8 cellular contexts compared by ENCODE assay signal in the genomic region with DNA sequence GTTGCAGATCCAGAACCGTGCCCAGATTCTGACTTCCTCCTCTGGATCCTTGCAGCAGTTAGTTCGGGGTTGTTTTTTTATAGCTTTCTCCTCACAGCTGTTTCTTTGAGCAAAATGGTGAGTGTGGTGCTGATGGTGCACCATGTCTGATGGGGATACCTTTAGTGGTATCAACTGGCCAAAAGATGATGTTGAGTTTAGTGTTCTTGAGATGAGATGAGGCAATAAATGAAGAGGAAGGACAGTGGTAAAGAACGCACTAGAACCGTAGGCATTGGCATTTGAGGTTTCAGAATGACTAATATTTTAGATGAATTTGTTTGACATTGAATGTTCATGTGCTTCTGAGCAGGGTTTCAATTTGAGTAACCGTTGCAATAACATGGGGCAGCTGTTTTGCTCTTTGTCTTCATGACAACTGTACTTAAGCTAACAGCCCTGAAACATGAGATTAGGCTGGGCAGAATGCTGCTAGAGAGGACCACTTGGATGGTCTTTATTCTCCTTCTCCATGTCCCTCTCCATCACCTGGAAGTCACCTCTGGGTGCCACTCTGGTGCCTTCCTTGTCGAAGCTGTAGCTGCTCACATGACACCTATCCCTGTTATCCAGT. TPM values are rescaled to one million over a fixed set of nuclear protein-coding genes. Genes with fewer than 3 reads are reported as not detected.
DNase-seq lines count a peak whose midpoint lies in the region; ATAC-seq and TF ChIP-seq lines count a peak whose summit lies in the region.

No MANE protein-coding gene starts in this region.

- H3K27ac ChIP-seq in gastroesophageal sphincter (peak overlapping the region in 1 of 4 donors; percentile 20), Karpas-422 (ENCODE audit: low read length) (no peak overlapping the region)

- TF ChIP-seq EP300 in gastroesophageal sphincter (IDR thresholded peaks at IDR 0.05), result no peak

- H3K9me3 ChIP-seq in gastroesophageal sphincter, result no peaks in the 10 kb centered on the region
- H3K9me3 ChIP-seq in Karpas-422 (ENCODE audit: low read length), result no peaks in the 10 kb centered on the region

- no peak overlapping the region for H3K9ac ChIP-seq in Karpas-422 (ENCODE audit: low read length)

- no peaks in the 10 kb centered on the region for H4K20me1 ChIP-seq in Karpas-422 (ENCODE audit: insufficient read depth, low read depth, low read length)

- H2AFZ ChIP-seq in Karpas-422 (ENCODE audit: low read length), result no peak overlapping the region

- H3K36me3 ChIP-seq in gastroesophageal sphincter, result no peaks in the 10 kb centered on the region
- no peaks in the 10 kb centered on the region for H3K36me3 ChIP-seq in Karpas-422 (ENCODE audit: insufficient read depth, low read length)

- H3K4me1 ChIP-seq in gastroesophageal sphincter, result no peaks in the 10 kb centered on the region
- no peaks in the 10 kb centered on the region for H3K4me1 ChIP-seq in Karpas-422 (ENCODE audit: low read length)

- H3K9me2 ChIP-seq in Karpas-422 (replicated peaks; ENCODE audit: insufficient read depth, low read length), result no peaks in the 10 kb centered on the region

- H3K4me3 ChIP-seq in gastroesophageal sphincter (no peak overlapping the region), Karpas-422 (ENCODE audit: low read length) (no peak overlapping the region)

- DNase-seq in NCI-H446 treated with DMSO at 0.1 percent for 48 hours (lab: John Stamatoyannopoulos, UW) (no peak), Karpas-422 (no peak), cerebellar cortex (ENCODE audit: low spot score) (no peak), amniotic stem cell (lab: John Stamatoyannopoulos, UW) (no peak)

- ATAC-seq in GM18520 (IDR thresholded peaks at IDR 0.05; ENCODE audit: unreplicated experiment) (peak; percentile 95), GM21381 (IDR thresholded peaks at IDR 0.05; ENCODE audit: unreplicated experiment) (peak; percentile 93), HG03439 (IDR thresholded peaks at IDR 0.05; ENCODE audit: unreplicated experiment) (peak; percentile 97), gastroesophageal sphincter (peak; percentile 18)

- no peaks in the 10 kb centered on the region for H3K79me2 ChIP-seq in Karpas-422 (ENCODE audit: low read length)

- no peak for TF ChIP-seq CTCF in gastroesophageal sphincter (IDR thresholded peaks at IDR 0.05)

- WGBS in gastroesophageal sphincter (ENCODE audit: low coverage in 1 of 2), 2 donors, result 68 to 69% methylated on average over 3 to 5 of the region's 6 CpGs

- no peak for TF ChIP-seq POLR2A in gastroesophageal sphincter (IDR thresholded peaks at IDR 0.05)

- H3K27me3 ChIP-seq in gastroesophageal sphincter, result no peaks in the 10 kb centered on the region
- H3K27me3 ChIP-seq in Karpas-422 (ENCODE audit: low read length), result no peaks in the 10 kb centered on the region

- H3K4me2 ChIP-seq in Karpas-422 (ENCODE audit: low read depth, low read length, poor library complexity, severe bottlenecking), result no peak overlapping the region

RNA-seq across cellular contexts. Expression of gene CTLA4, which starts 3.9 kb away (rescaled TPM):
- under 1 TPM in 1 of 4 donors, not detected in 3; 0.81 TPM for total RNA-seq in gastroesophageal sphincter
- total RNA-seq in Karpas-422 (2014; rRNA removed; shearing (Covaris generic); ENCODE audit: low replicate concordance), result not detected in 2 replicates

Comparison
In these comparisons a context has a peak if more than half of its experiments do, and no peak if none do; other contexts are left out.
1. ATAC-seq: peak in every context shown above with its lines; median percentile 97 in HG03439; 95 in GM18520; 93 in GM21381; 18 in gastroesophageal sphincter.